In the genomic region with DNA sequence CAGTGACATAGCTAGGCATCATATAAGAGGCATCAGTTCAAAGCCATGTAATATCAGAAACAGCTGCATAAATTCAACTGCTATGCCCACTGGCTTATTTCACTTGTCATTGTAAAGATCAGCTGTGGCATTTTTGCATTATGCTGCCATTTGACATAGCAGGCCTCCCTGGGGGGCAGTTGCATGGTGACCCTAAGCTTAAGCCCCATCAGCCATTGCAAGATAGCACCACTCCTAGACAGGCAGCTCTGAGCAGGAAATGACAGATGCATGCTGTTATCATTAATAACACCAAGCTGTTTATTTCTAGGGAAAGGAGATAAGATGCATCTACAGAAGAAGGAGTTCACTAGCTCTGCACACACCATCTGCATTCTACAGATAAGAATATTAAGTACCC, we compare ENCODE assay signal across 21 cellular contexts.
DNase-seq lines count a peak whose midpoint lies in the region; ATAC-seq, FAIRE-seq and TF ChIP-seq lines count a peak whose summit lies in the region.
"Had no signal": no experiment of that assay in that cellular context is flagged by ENCODE, and none has a peak within 500 bp of the region (broad histone marks: within the 10 kb centered on the region; RNA-seq: fewer than 3 reads in every experiment).

No MANE protein-coding gene starts in this region.

- no peak overlapping the region for H2AFZ ChIP-seq in SK-N-SH (ENCODE audit: low read depth)

- no peaks in the 10 kb centered on the region for H3K9me3 Mint-ChIP-seq in glutamatergic neuron (ENCODE audit: unreplicated experiment)

- H3K4me3 ChIP-seq in SK-N-SH (ENCODE audit: low read depth in 2 of 2, low read length in 1 of 2): no peak overlapping the region
- H3K4me3 ChIP-seq: GM12878 had no signal

- POLR2A ChIA-PET in SK-N-SH (lab: Yijun Ruan, JAX): interaction anchor here (0.7 kb wide), 1 partner anchor 117 kb away, joined by 3 read pairs; no protein-coding TSS in a partner anchor

- no peaks in the 10 kb centered on the region for H4K20me1 ChIP-seq in SK-N-SH (ENCODE audit: insufficient read depth)

- FAIRE-seq in D721Med (lab: Jason Lieb, UNC): no peak
- FAIRE-seq: GM12878, H54 had no signal

- H3K9me3 ChIP-seq in SK-N-SH: no peaks in the 10 kb centered on the region

- TF ChIP-seq CTCF in SK-N-SH (IDR thresholded peaks at IDR 0.05): no peak
- TF ChIP-seq CTCF in glutamatergic neuron (IDR thresholded peaks at IDR 0.05; ENCODE audit: partially characterized antibody, unreplicated experiment): no peak
- TF ChIP-seq CTCF in D721Med (IDR thresholded peaks at IDR 0.05; ENCODE audit: insufficient read depth, missing control alignments): no peak

- peak; percentile 43 for TF ChIP-seq RAD21 in SK-N-SH (IDR thresholded peaks at IDR 0.05; ENCODE audit: low read length)

- H3K4me1 ChIP-seq in SK-N-SH (ENCODE audit: control insufficient read depth in 1 of 2, insufficient read depth in 2 of 2, low read depth in 1 of 2, low read length in 1 of 2): peaks cover 0 to 11% of the 10 kb centered on the region in 2 experiments; a peak in 2 of 4 replicates

- no peak overlapping the region for H3K27ac Mint-ChIP-seq in glutamatergic neuron (ENCODE audit: unreplicated experiment)
- H3K27ac Mint-ChIP-seq: CD4-positive, CD25-positive, alpha-beta regulatory T cell had no signal

- H3K9ac ChIP-seq in SK-N-SH: no peak overlapping the region

- no peaks in the 10 kb centered on the region for H3K36me3 ChIP-seq in SK-N-SH (replicated peaks in 1 of 2; ENCODE audit: control insufficient read depth in 1 of 2, insufficient read depth in 2 of 2, low read length in 1 of 2)

- no peaks in the 10 kb centered on the region for H3K27me3 Mint-ChIP-seq in glutamatergic neuron (ENCODE audit: unreplicated experiment)
- H3K27me3 Mint-ChIP-seq: CD4-positive, CD25-positive, alpha-beta regulatory T cell had no signal

- peak in 1 of 2 experiments; percentile 98; a peak in 2 of 4 replicates for TF ChIP-seq EP300 in SK-N-SH (IDR thresholded peaks at IDR 0.05; ENCODE audit: borderline replicate concordance in 1 of 2, low read depth in 1 of 2, low read length in 1 of 2)

- H3K36me3 Mint-ChIP-seq in glutamatergic neuron (ENCODE audit: unreplicated experiment): no peaks in the 10 kb centered on the region
- H3K36me3 Mint-ChIP-seq: CD4-positive, CD25-positive, alpha-beta regulatory T cell had no signal

- CTCF ChIA-PET in SK-N-SH (lab: Yijun Ruan, JAX): interaction anchor here (0.8 kb wide), 1 partner anchor 237 kb away, joined by 3 read pairs; no protein-coding TSS in a partner anchor

- H3K4me2 ChIP-seq in SK-N-SH: no peak overlapping the region

- no peak for ATAC-seq in esophagus mucosa
- ATAC-seq: GM12878, PC-3 had no signal

- DNase-seq in NCI-H524 (lab: John Stamatoyannopoulos, UW) (peak; percentile 30 to 71), SK-N-SH (peak; percentile 58), glutamatergic neuron (peak; percentile 34), retina (peak; percentile 28), SIG-M5 (lab: John Stamatoyannopoulos, UW) (no peak), D721Med (ENCODE audit: insufficient read length, low spot score) (no peak)
- DNase-seq: CD4-positive, CD25-positive, alpha-beta regulatory T cell; COR-L47; DMS 273 treated with DMSO at 0.1 percent for 48 hours; DND-41; Karpas-422; NCI-H1417; NCI-H1694 treated with DMSO at 0.1 percent for 48 hours; NCI-H226; NCI-H510A treated with DMSO at 0.1 percent for 48 hours; PC-3; SHP77; T-helper 1 cell had no signal

- no peaks in the 10 kb centered on the region for H3K9me2 ChIP-seq in SK-N-SH

- no peaks in the 10 kb centered on the region for H3K27me3 ChIP-seq in SK-N-SH (ENCODE audit: insufficient read depth)

- H3K27ac ChIP-seq in SK-N-SH (ENCODE audit: low read depth in 2 of 2, low read length in 1 of 2): peak overlapping the region in 1 of 2 experiments; percentile 85; a peak in 2 of 4 replicates

- H3K79me2 ChIP-seq in SK-N-SH (ENCODE audit: insufficient read depth): no peaks in the 10 kb centered on the region

- H3K4me3 Mint-ChIP-seq in glutamatergic neuron (ENCODE audit: unreplicated experiment): no peak overlapping the region
- H3K4me3 Mint-ChIP-seq: CD4-positive, CD25-positive, alpha-beta regulatory T cell had no signal

- peaks cover 14% of the 10 kb centered on the region for H3K4me1 Mint-ChIP-seq in glutamatergic neuron (ENCODE audit: low read depth, unreplicated experiment)
- H3K4me1 Mint-ChIP-seq: CD4-positive, CD25-positive, alpha-beta regulatory T cell had no signal

- H3F3A ChIP-seq in SK-N-SH (replicated peaks; ENCODE audit: insufficient read depth): no peaks in the 10 kb centered on the region

TF ChIP-seq in SK-N-SH, 30 proteins besides CTCF, POLR2A, EP300 and RAD21:
- TF ChIP-seq, protein P1, sequence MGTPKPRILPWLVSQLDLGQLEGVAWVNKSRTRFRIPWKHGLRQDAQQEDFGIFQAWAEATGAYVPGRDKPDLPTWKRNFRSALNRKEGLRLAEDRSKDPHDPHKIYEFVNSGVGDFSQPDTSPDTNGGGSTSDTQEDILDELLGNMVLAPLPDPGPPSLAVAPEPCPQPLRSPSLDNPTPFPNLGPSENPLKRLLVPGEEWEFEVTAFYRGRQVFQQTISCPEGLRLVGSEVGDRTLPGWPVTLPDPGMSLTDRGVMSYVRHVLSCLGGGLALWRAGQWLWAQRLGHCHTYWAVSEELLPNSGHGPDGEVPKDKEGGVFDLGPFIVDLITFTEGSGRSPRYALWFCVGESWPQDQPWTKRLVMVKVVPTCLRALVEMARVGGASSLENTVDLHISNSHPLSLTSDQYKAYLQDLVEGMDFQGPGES (IDR thresholded peaks at IDR 0.05; ENCODE audit: low read depth, low read length): no peak
- TF ChIP-seq, protein P2, sequence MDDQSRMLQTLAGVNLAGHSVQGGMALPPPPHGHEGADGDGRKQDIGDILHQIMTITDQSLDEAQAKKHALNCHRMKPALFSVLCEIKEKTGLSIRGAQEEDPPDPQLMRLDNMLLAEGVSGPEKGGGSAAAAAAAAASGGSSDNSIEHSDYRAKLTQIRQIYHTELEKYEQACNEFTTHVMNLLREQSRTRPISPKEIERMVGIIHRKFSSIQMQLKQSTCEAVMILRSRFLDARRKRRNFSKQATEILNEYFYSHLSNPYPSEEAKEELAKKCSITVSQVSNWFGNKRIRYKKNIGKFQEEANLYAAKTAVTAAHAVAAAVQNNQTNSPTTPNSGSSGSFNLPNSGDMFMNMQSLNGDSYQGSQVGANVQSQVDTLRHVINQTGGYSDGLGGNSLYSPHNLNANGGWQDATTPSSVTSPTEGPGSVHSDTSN (IDR thresholded peaks at IDR 0.05): 0 out of 2 replicates have a peak, but pooled peaks have one; percentile 10
- no peak for TF ChIP-seq MEF2A (IDR thresholded peaks at IDR 0.05; ENCODE audit: borderline replicate concordance, low read depth)
- TF ChIP-seq SIN3A (IDR thresholded peaks at IDR 0.05; ENCODE audit: borderline replicate concordance, low read depth, low read length): no peak
- peak; percentile 89 for TF ChIP-seq FOXJ3 (CRISPR knock-in tag; IDR thresholded peaks at IDR 0.05)
- no peak for TF ChIP-seq ELF1 (IDR thresholded peaks at IDR 0.05)
- TF ChIP-seq FOSL2 (IDR thresholded peaks at IDR 0.05; ENCODE audit: borderline replicate concordance, low read depth): no peak
- TF ChIP-seq, protein P3, sequence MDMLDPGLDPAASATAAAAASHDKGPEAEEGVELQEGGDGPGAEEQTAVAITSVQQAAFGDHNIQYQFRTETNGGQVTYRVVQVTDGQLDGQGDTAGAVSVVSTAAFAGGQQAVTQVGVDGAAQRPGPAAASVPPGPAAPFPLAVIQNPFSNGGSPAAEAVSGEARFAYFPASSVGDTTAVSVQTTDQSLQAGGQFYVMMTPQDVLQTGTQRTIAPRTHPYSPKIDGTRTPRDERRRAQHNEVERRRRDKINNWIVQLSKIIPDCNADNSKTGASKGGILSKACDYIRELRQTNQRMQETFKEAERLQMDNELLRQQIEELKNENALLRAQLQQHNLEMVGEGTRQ (IDR thresholded peaks at IDR 0.05; ENCODE audit: borderline replicate concordance, low read depth, low read length): no peak
- no peak for TF ChIP-seq RFX5 (IDR thresholded peaks at IDR 0.05; ENCODE audit: low read length)
- no peak for TF ChIP-seq FOXM1 (IDR thresholded peaks at IDR 0.05; ENCODE audit: low read depth)
- TF ChIP-seq MXI1 (IDR thresholded peaks at IDR 0.05; ENCODE audit: low read depth, low read length): peak; percentile 44; the same call in 1 of the 2 replicates
- no peak for TF ChIP-seq TAF1 (IDR thresholded peaks at IDR 0.05; ENCODE audit: borderline replicate concordance, low read depth, low read length)
- TF ChIP-seq GATA2 (CRISPR knock-in tag; IDR thresholded peaks at IDR 0.05): peak; percentile 97
- 0 out of 2 replicates have a peak, but pooled peaks have one; percentile 29 for TF ChIP-seq TEAD4 (IDR thresholded peaks at IDR 0.05; ENCODE audit: borderline replicate concordance, insufficient read depth)
- TF ChIP-seq CHD2 (IDR thresholded peaks at IDR 0.05; ENCODE audit: low read length, partially characterized antibody): peak; percentile 79
- TF ChIP-seq TCF12 (IDR thresholded peaks at IDR 0.05): peak; percentile 47
- peak; percentile 98 for TF ChIP-seq RCOR1 (IDR thresholded peaks at IDR 0.05; ENCODE audit: low read length)
- TF ChIP-seq SMC3 (IDR thresholded peaks at IDR 0.05; ENCODE audit: low read depth, low read length): 0 out of 2 replicates have a peak, but pooled peaks have one; percentile 10
- TF ChIP-seq POLR2AphosphoS5 (IDR thresholded peaks at IDR 0.05; ENCODE audit: low read depth, low read length): peak; percentile 29; the same call in 1 of the 2 replicates
TF ChIP-seq in SK-N-SH: peak in this region for 10.

Comparison
In these comparisons a context has a peak if more than half of its experiments do, and no peak if none do; other contexts are left out.
1. DNase-seq: peak in NCI-H524 (2 of 2), SK-N-SH (single experiment), glutamatergic neuron (single experiment) and retina (single experiment); none in SIG-M5 (single experiment) and D721Med (single experiment).